Comparison of ENCODE assay signal across 18 cellular contexts in the genomic region with DNA sequence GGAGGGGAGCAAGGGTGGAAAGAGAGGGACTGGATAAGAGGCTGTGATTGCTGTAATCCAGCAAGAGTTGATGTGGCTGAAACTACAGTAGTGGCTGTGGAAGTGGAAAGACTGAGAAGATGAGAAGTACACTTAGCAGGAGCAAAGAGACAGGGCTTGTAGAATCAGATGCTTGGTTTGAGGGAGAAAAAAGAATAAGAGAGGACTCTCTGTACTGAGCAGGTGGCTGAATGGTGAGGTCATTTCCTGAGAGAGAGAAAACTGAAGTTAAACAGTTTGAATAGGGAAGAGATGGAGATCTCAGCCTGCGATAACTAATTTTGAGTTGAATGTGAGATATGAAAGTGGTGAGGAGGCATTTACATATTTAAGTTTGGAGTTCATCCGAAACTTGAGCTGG.
DNase-seq lines count a peak whose midpoint lies in the region; ATAC-seq and TF ChIP-seq lines count a peak whose summit lies in the region.
"Had no signal": no experiment of that assay in that cellular context is flagged by ENCODE, and none has a peak within 500 bp of the region (broad histone marks: within the 10 kb centered on the region; RNA-seq: fewer than 3 reads in every experiment).

No MANE protein-coding gene starts in this region.

- no peak overlapping the region for H3K27ac ChIP-seq in hepatocyte
- H3K27ac ChIP-seq: thoracic aorta had no signal

- no peaks in the 10 kb centered on the region for H3K36me3 Mint-ChIP-seq in activated naive CD4-positive, alpha-beta T cell treated with anti-CD3 and anti-CD28 coated beads, Interleukin-2, amount 50 U/mL, for 72 hours
- H3K36me3 Mint-ChIP-seq: mesothelial cell of epicardium had no signal

- H3K4me3 ChIP-seq in hepatocyte: no peak overlapping the region
- H3K4me3 ChIP-seq: thoracic aorta had no signal

- no peak for DNase-seq in activated naive CD4-positive, alpha-beta T cell treated with anti-CD3 and anti-CD28 coated beads, Interleukin-2, amount 50 U/mL, for 72 hours (ENCODE audit: low spot score in 2 of 2)
- DNase-seq in activated naive CD4-positive, alpha-beta T cell treated with anti-CD3 and anti-CD28 coated beads, Interleukin-2, amount 50 U/mL, for 16 hours: no peak
- DNase-seq in hepatocyte (ENCODE audit: low spot score) (no peak), NCI-H345 (lab: John Stamatoyannopoulos, UW) (no peak), OCI-M2 (lab: John Stamatoyannopoulos, UW; ENCODE audit: unreplicated experiment) (no peak)
- DNase-seq in activated CD4-positive, alpha-beta T cell treated with anti-CD3 and anti-CD28 coated beads, Interleukin-2, amount 50 U/mL, for 48 hours: no peak
- DNase-seq: 8988T; activated CD4-positive, alpha-beta T cell treated with anti-CD3 and anti-CD28 coated beads, Interleukin-2, amount 10 ng/mL, durations not matched to agents 7 days and 5 days; activated effector memory CD4-positive, alpha-beta T cell treated with anti-CD3 and anti-CD28 coated beads, Interleukin-2, amount 50 U/mL, for 16 hours; effector memory CD4-positive, alpha-beta T cell; foreskin fibroblast; GOT3; NCI-H2029 treated with DMSO at 0.1 percent for 48 hours had no signal

- no peak overlapping the region for H3K4me2 ChIP-seq in hepatocyte

- no peaks in the 10 kb centered on the region for H3K79me2 ChIP-seq in hepatocyte

- H3K9me2 ChIP-seq in hepatocyte (replicated peaks; ENCODE audit: insufficient read depth): no peaks in the 10 kb centered on the region

- ATAC-seq in activated naive CD4-positive, alpha-beta T cell treated with anti-CD3 and anti-CD28 coated beads, Interleukin-2, amount 50 U/mL, for 72 hours: peak; percentile 34 to 49
- ATAC-seq in GM21737 (IDR thresholded peaks at IDR 0.05; ENCODE audit: unreplicated experiment): peak; percentile 49
- ATAC-seq in HG03159 (IDR thresholded peaks at IDR 0.05; ENCODE audit: unreplicated experiment): peak; percentile 34

- H4K20me1 ChIP-seq in hepatocyte (ENCODE audit: insufficient read depth, poor library complexity, severe bottlenecking): no peaks in the 10 kb centered on the region

- no peaks in the 10 kb centered on the region for H3K36me3 ChIP-seq in hepatocyte (replicated peaks; ENCODE audit: insufficient read depth, low read depth)
- H3K36me3 ChIP-seq: thoracic aorta had no signal

- WGBS in hepatocyte (ENCODE audit: low lambda C conversion rate, missing lambda C conversion rate): 95% methylated on average over 2 of the region's 2 CpGs

- TF ChIP-seq CTCF in hepatocyte (IDR thresholded peaks at IDR 0.05; ENCODE audit: poor library complexity): no peak

- no peaks in the 10 kb centered on the region for H3K9me3 ChIP-seq in hepatocyte (ENCODE audit: low read depth)
- H3K9me3 ChIP-seq: thoracic aorta had no signal

- no peaks in the 10 kb centered on the region for H3K4me1 ChIP-seq in hepatocyte (ENCODE audit: insufficient read depth)

- H2AFZ ChIP-seq in hepatocyte: no peak overlapping the region

- H3K27me3 ChIP-seq in hepatocyte: peaks cover 21% of the 10 kb centered on the region

- no peaks in the 10 kb centered on the region for H3K9me3 Mint-ChIP-seq in activated naive CD4-positive, alpha-beta T cell treated with anti-CD3 and anti-CD28 coated beads, Interleukin-2, amount 50 U/mL, for 72 hours
- H3K9me3 Mint-ChIP-seq: activated CD4-positive, alpha-beta T cell treated with anti-CD3 and anti-CD28 coated beads, Interleukin-2, amount 10 ng/mL, durations not matched to agents 7 days and 5 days; mesothelial cell of epicardium; T-helper 1 cell treated with Interleukin-12 subunit alpha and Interleukin-12 subunit beta and Interleukin-4 antibody, amounts not matched to agents 30 μg/mL and 1 μg/mL, for 36 hours had no signal

- no peak overlapping the region for H3K27ac Mint-ChIP-seq in activated naive CD4-positive, alpha-beta T cell treated with anti-CD3 and anti-CD28 coated beads, Interleukin-2, amount 50 U/mL, for 72 hours
- H3K27ac Mint-ChIP-seq: activated CD4-positive, alpha-beta T cell treated with anti-CD3 and anti-CD28 coated beads, Interleukin-2, amount 10 ng/mL, durations not matched to agents 7 days and 5 days; mesothelial cell of epicardium; T-helper 1 cell treated with Interleukin-12 subunit alpha and Interleukin-12 subunit beta and Interleukin-4 antibody, amounts not matched to agents 30 μg/mL and 1 μg/mL, for 36 hours had no signal
